Comparison of ENCODE assay signal across 1 cellular context in the genomic region with DNA sequence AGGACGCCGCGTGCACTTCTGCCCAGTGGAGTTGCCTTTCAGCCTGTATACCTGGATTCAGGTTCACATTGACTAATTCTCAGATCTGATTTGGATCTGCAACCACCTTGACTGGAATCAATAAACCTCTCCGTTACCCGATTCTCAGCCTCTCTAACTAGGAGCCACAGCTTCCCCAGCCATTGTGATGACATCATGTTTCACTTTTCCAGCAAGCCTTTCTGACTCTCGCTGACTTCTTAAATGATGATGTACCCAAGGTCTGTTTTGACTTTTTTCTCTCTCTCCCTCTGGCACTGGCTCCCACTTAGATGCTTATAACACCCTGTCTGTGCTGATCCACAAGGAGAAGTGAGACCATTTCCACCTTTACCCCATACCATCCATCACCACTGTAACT.
A peak's percentile ranks its signal among the peaks of the same experiment; 100 is the strongest.
TF ChIP-seq lines count a peak whose summit lies in the region.

No MANE protein-coding gene starts in this region.

TF ChIP-seq in HepG2, 621 proteins besides CTCF, POLR2A, EP300 and RAD21:
- no peak for TF ChIP-seq PHF5A (CRISPR knock-in tag; IDR thresholded peaks at IDR 0.05; ENCODE audit: low read depth, unreplicated experiment)
- peak; percentile 86 for TF ChIP-seq ATF7 (IDR thresholded peaks at IDR 0.05)
- TF ChIP-seq ATF7 (CRISPR knock-in tag; IDR thresholded peaks at IDR 0.05), result no peak
TF ChIP-seq in HepG2: peak in this region for 1.
